29 cellular contexts compared by ENCODE assay signal in genomic region chr14:94329857-94330256, GRCh38. TPM values are rescaled to one million over a fixed set of nuclear protein-coding genes. Genes with fewer than 3 reads are reported as not detected.
"Had no signal": no experiment of that assay in that cellular context is flagged by ENCODE, and none has a peak within 500 bp of the region (broad histone marks: within the 10 kb centered on the region; RNA-seq: fewer than 3 reads in every experiment).

No MANE protein-coding gene starts in this region.

- ATAC-seq: effector memory CD8-positive, alpha-beta T cell; esophagus mucosa; gastrocnemius medialis; heart right ventricle; left ventricle myocardium superior; lower lobe of right lung; mucosa of descending colon had no signal

- H3K4me1 Mint-ChIP-seq: endodermal cell, mesothelial cell of epicardium had no signal

- H3K36me3 Mint-ChIP-seq: mesothelial cell of epicardium had no signal

- H3K9me3 Mint-ChIP-seq: dendritic cell treated with granulocyte-macrophage colony-stimulating factor and Interleukin-4, amounts not matched to agents 40 ng/mL and 50 ng/mL, for 4 days; effector memory CD8-positive, alpha-beta T cell had no signal

- H3K4me3 ChIP-seq: colonic mucosa, esophagus squamous epithelium, gastrocnemius medialis, heart right ventricle, lower lobe of right lung, mucosa of descending colon had no signal

- H3K27ac ChIP-seq: colonic mucosa, epithelial cell of prostate, esophagus squamous epithelium, gastrocnemius medialis, heart right ventricle, lower lobe of right lung had no signal

- DNase-seq: colonic mucosa; cortex of kidney; effector CD8-positive, alpha-beta T cell; effector memory CD8-positive, alpha-beta T cell; endodermal cell; erythroblast; esophagus squamous epithelium; foreskin melanocyte; gastrocnemius medialis; glutamatergic neuron; heart right ventricle; hippocampal formation; left cardiac atrium; left ventricle myocardium superior; lower lobe of right lung; mesenchymal stem cell; mucosa of descending colon had no signal

- H3K4me3 Mint-ChIP-seq: dendritic cell treated with granulocyte-macrophage colony-stimulating factor and Interleukin-4, amounts not matched to agents 40 ng/mL and 50 ng/mL, for 4 days; effector memory CD8-positive, alpha-beta T cell; endodermal cell; mesothelial cell of epicardium had no signal

- H3K36me3 ChIP-seq: colonic mucosa, esophagus squamous epithelium, gastrocnemius medialis, heart right ventricle, lower lobe of right lung had no signal

- H3K4me1 ChIP-seq: colonic mucosa, gastrocnemius medialis, heart right ventricle, lower lobe of right lung had no signal

- H3K27ac Mint-ChIP-seq: dendritic cell treated with granulocyte-macrophage colony-stimulating factor and Interleukin-4, amounts not matched to agents 40 ng/mL and 50 ng/mL, for 4 days; effector memory CD8-positive, alpha-beta T cell; endodermal cell; mesothelial cell of epicardium had no signal

- H3K9me3 ChIP-seq: colonic mucosa, esophagus squamous epithelium, gastrocnemius medialis, lower lobe of right lung, mucosa of descending colon had no signal

- H3K27me3 ChIP-seq: colonic mucosa, gastrocnemius medialis had no signal

RNA-seq across cellular contexts. Expression of gene SERPINA6, which starts 6.7 kb away (rescaled TPM):
- total RNA-seq: chondrocyte, dermis microvascular lymphatic vessel endothelial cell, endodermal cell, esophagus mucosa, esophagus squamous epithelium, glomerular endothelial cell, heart right ventricle, kidney epithelial cell, left cardiac atrium, left ventricle myocardium superior, lower leg skin, lung microvascular endothelial cell, mesenteric fat pad, mesothelial cell of epicardium, myocyte had no signal

RNA-seq across cellular contexts. Expression of gene SERPINA2, which starts 36.6 kb away (rescaled TPM):
- total RNA-seq: chondrocyte, colonic mucosa, dermis microvascular lymphatic vessel endothelial cell, endodermal cell, esophagus mucosa, esophagus squamous epithelium, gastrocnemius medialis, glomerular endothelial cell, heart right ventricle, kidney epithelial cell, left cardiac atrium, left ventricle myocardium superior, lower leg skin, lower lobe of right lung, lung microvascular endothelial cell, mesenteric fat pad, mesothelial cell of epicardium, mucosa of descending colon, myocyte had no signal

RNA-seq across cellular contexts. Expression of gene SERPINA10, which starts 36.8 kb away (rescaled TPM):
- total RNA-seq: chondrocyte, dermis microvascular lymphatic vessel endothelial cell, endodermal cell, esophagus mucosa, esophagus squamous epithelium, glomerular endothelial cell, heart right ventricle, kidney epithelial cell, left cardiac atrium, left ventricle myocardium superior, lower leg skin, lower lobe of right lung, lung microvascular endothelial cell, mesenteric fat pad, mesothelial cell of epicardium, myocyte had no signal

RNA-seq across cellular contexts. Expression of gene SERPINA1, which starts 58.5 kb away (rescaled TPM):
- total RNA-seq: dermis microvascular lymphatic vessel endothelial cell, lung microvascular endothelial cell, myocyte had no signal
